In genomic region chr14:75390183-75390582, GRCh38 we compare ENCODE assay signal across 7 cellular contexts.
"Had no signal": no experiment of that assay in that cellular context is flagged by ENCODE, and none has a peak within 500 bp of the region (broad histone marks: within the 10 kb centered on the region; RNA-seq: fewer than 3 reads in every experiment).

No MANE protein-coding gene starts in this region.

- H3K9me3 ChIP-seq: HAP-1 had no signal

- H3K9ac ChIP-seq: GM23248 had no signal

- H3K36me3 ChIP-seq: HAP-1 had no signal

- H3K27ac ChIP-seq: GM23248, HL-60 had no signal

- ATAC-seq: HCT116 had no signal

- H2AFZ ChIP-seq: GM23248 had no signal

- H3K4me3 ChIP-seq: GM23248, HAP-1 had no signal

- H3K4me1 ChIP-seq: HAP-1 had no signal

- DNase-seq: GOT3, H7, KG1 had no signal
